12 cellular contexts compared by ENCODE assay signal in genomic region chr17:40251576-40251975, GRCh38. TPM values are rescaled to one million over a fixed set of nuclear protein-coding genes. Genes with fewer than 3 reads are reported as not detected.
DNase-seq lines count a peak whose midpoint lies in the region; ATAC-seq and TF ChIP-seq lines count a peak whose summit lies in the region.
"Had no signal": no experiment of that assay in that cellular context is flagged by ENCODE, and none has a peak within 500 bp of the region (broad histone marks: within the 10 kb centered on the region; RNA-seq: fewer than 3 reads in every experiment).

No MANE protein-coding gene starts in this region.

- H4K91ac ChIP-seq in trophoblast cell (ENCODE audit: low read depth, low read length): no peak overlapping the region

- no peak overlapping the region for H2AK5ac ChIP-seq in trophoblast cell (ENCODE audit: low read length)

- H3K4me2 ChIP-seq in PC-3 (ENCODE audit: low read length) (peak overlapping the region; percentile 31), trophoblast cell (ENCODE audit: low read length) (no peak overlapping the region)

- CTCF ChIA-PET in PC-3 (lab: Charles Lee): no interaction called here

- no peak overlapping the region for H3K18ac ChIP-seq in trophoblast cell (ENCODE audit: low read length)

- H3K27ac ChIP-seq in PC-3 (ENCODE audit: low read length) (peak overlapping the region; percentile 68), epithelial cell of prostate (peak overlapping the region; percentile 25), trophoblast cell (ENCODE audit: low read depth, low read length) (no peak overlapping the region)

- intact Hi-C loops in PC-3 (cut with micrococcal nuclease) (no loop called here), CD14-positive monocyte (cut with micrococcal nuclease) (no loop called here)

- H3K4me1 Mint-ChIP-seq in CD14-positive monocyte: peaks cover 18% of the 10 kb centered on the region

- TF ChIP-seq CTCF in PC-3 (conservative IDR thresholded peaks at IDR 0.05; ENCODE audit: low read depth, low read length): no peak
- TF ChIP-seq CTCF in CD14-positive monocyte (IDR thresholded peaks at IDR 0.05): no peak

- BruUV-seq in PC-3 (replicated peaks; lab: Mats Ljungman, UMichigan): no TSS peak

- H3K4me3 ChIP-seq in PC-3 (ENCODE audit: low read length) (no peak overlapping the region), trophoblast cell (ENCODE audit: low read depth, low read length) (no peak overlapping the region)

- H3K27ac Mint-ChIP-seq in CD14-positive monocyte: no peak overlapping the region
- H3K27ac Mint-ChIP-seq: activated CD4-positive, alpha-beta memory T cell treated with anti-CD3 and anti-CD28 coated beads for 36 hours had no signal

- DNase-seq in Daoy (ENCODE audit: low read depth) (peak; percentile 76), PC-3 (peak; percentile 89), epithelial cell of prostate (ENCODE audit: low read depth, low spot score) (peak; percentile 16), trophoblast cell (no peak), NOMO-1 treated with DMSO at 0.1 percent for 48 hours (lab: John Stamatoyannopoulos, UW; ENCODE audit: unreplicated experiment) (no peak), CD14-positive monocyte (ENCODE audit: low spot score) (no peak)
- no peak for DNase-seq in activated CD8-positive, alpha-beta memory T cell treated with anti-CD3 and anti-CD28 coated beads, Interleukin-2, amount 50 U/mL, for 4 hours
- DNase-seq: activated CD4-positive, alpha-beta memory T cell treated with anti-CD3 and anti-CD28 coated beads for 36 hours; H7; NCI-H2081 treated with DMSO at 0.1 percent for 48 hours; retina had no signal

- no peak overlapping the region for H3K4me3 Mint-ChIP-seq in CD14-positive monocyte
- H3K4me3 Mint-ChIP-seq: activated CD4-positive, alpha-beta memory T cell treated with anti-CD3 and anti-CD28 coated beads for 36 hours had no signal

- H3F3A ChIP-seq in PC-3 (ENCODE audit: low read length, unreplicated experiment): no peaks in the 10 kb centered on the region

- H3K14ac ChIP-seq in trophoblast cell (ENCODE audit: low read length): no peak overlapping the region

- H3K79me2 ChIP-seq in PC-3 (ENCODE audit: low read length): peaks cover 59% of the 10 kb centered on the region
- H3K79me2 ChIP-seq in trophoblast cell (ENCODE audit: control insufficient read depth, insufficient read depth, low read length, poor library complexity): no peaks in the 10 kb centered on the region

- H3K9me3 ChIP-seq in PC-3 (ENCODE audit: low read length) (no peaks in the 10 kb centered on the region), trophoblast cell (ENCODE audit: insufficient read depth, low read depth, low read length) (no peaks in the 10 kb centered on the region)

- no peak overlapping the region for H4K12ac ChIP-seq in trophoblast cell (ENCODE audit: low read depth, low read length)

- H3K36me3 Mint-ChIP-seq in CD14-positive monocyte: peaks cover 4 to 18% of the 10 kb centered on the region in 2 donors

- H4K8ac ChIP-seq in trophoblast cell (ENCODE audit: low read depth, low read length): no peak overlapping the region

- H3K9ac ChIP-seq in PC-3 (ENCODE audit: low read length) (no peak overlapping the region), trophoblast cell (ENCODE audit: low read length) (no peak overlapping the region)

- H3K79me1 ChIP-seq in trophoblast cell (ENCODE audit: low read length): no peaks in the 10 kb centered on the region

- H2BK5ac ChIP-seq in trophoblast cell (ENCODE audit: low read depth, low read length, poor library complexity): no peak overlapping the region

- H3K4me1 ChIP-seq in PC-3 (ENCODE audit: insufficient read depth, low read length): peaks cover 13% of the 10 kb centered on the region
- peaks cover 3 to 4% of the 10 kb centered on the region in 2 experiments for H3K4me1 ChIP-seq in trophoblast cell (ENCODE audit: control insufficient read depth in 1 of 2, insufficient read depth in 2 of 2, low read length in 2 of 2)

- H3K36me3 ChIP-seq in PC-3 (ENCODE audit: low read depth, low read length) (no peaks in the 10 kb centered on the region), trophoblast cell (ENCODE audit: control insufficient read depth in 1 of 2, insufficient read depth in 2 of 2, low read length in 2 of 2) (peaks cover 2% of the 10 kb centered on the region in 2 experiments)

- H3K4ac ChIP-seq in trophoblast cell (ENCODE audit: low read depth, low read length): peak overlapping the region; percentile 55

- H2BK12ac ChIP-seq in trophoblast cell (ENCODE audit: low read length): no peak overlapping the region

- peaks cover 4% of the 10 kb centered on the region; the same call in 1 of the 2 replicates for H4K20me1 ChIP-seq in PC-3 (ENCODE audit: low read length)

- no peaks in the 10 kb centered on the region for H3K27me3 Mint-ChIP-seq in CD14-positive monocyte (ENCODE audit: low read depth in 3 of 3)
- H3K27me3 Mint-ChIP-seq: activated CD4-positive, alpha-beta memory T cell treated with anti-CD3 and anti-CD28 coated beads for 36 hours had no signal

- H3K9me2 ChIP-seq in PC-3 (replicated peaks; ENCODE audit: low read length): no peaks in the 10 kb centered on the region

- ATAC-seq in PC-3 (peak; percentile 99), GM21786 (IDR thresholded peaks at IDR 0.05; ENCODE audit: unreplicated experiment) (no peak)

- no peak overlapping the region for H2BK120ac ChIP-seq in trophoblast cell (ENCODE audit: insufficient read depth, low read length, poor library complexity)

- H3K9me3 Mint-ChIP-seq in CD14-positive monocyte: no peaks in the 10 kb centered on the region
- H3K9me3 Mint-ChIP-seq: activated CD4-positive, alpha-beta memory T cell treated with anti-CD3 and anti-CD28 coated beads for 36 hours had no signal

- H3K23ac ChIP-seq in trophoblast cell (ENCODE audit: low read length): no peak overlapping the region

- H2AFZ ChIP-seq in PC-3 (ENCODE audit: low read length) (no peak overlapping the region), trophoblast cell (ENCODE audit: insufficient read depth, low read length, poor library complexity) (no peak overlapping the region)

- POLR2A ChIA-PET in PC-3 (lab: Charles Lee; ENCODE audit: unreplicated experiment): no interaction called here

- H3K27me3 ChIP-seq in PC-3 (ENCODE audit: low read length): no peaks in the 10 kb centered on the region
- no peaks in the 10 kb centered on the region for H3K27me3 ChIP-seq in trophoblast cell (ENCODE audit: insufficient read depth, low read length)

RNA-seq across cellular contexts. Expression of gene WIPF2, which starts 32.5 kb away (rescaled TPM):
- total RNA-seq in Daoy (2014; rRNA removed; shearing (Covaris generic)): 4.9 and 6.3 TPM in 2 replicates
- 6.0 and 12.1 TPM in 2 replicates for total RNA-seq in PC-3 (2014; rRNA removed)
- 31.9 and 33.3 TPM in 2 replicates for polyA plus RNA-seq in trophoblast cell (2013)
- 1 to 10 TPM; 5.2 to 9.7 TPM for polyA plus RNA-seq in CD14-positive monocyte

RNA-seq across cellular contexts. Expression of gene CDC6, which starts 36.1 kb away (rescaled TPM):
- 124 and 145 TPM in 2 replicates for total RNA-seq in Daoy (2014; rRNA removed; shearing (Covaris generic))
- total RNA-seq in PC-3 (2014; rRNA removed): 48.9 and 58.3 TPM in 2 replicates
- polyA plus RNA-seq in trophoblast cell (2013): 90.5 and 96.3 TPM in 2 replicates
- under 1 TPM in 1 of 2 donors, not detected in 1; 0.11 TPM for polyA plus RNA-seq in CD14-positive monocyte

RNA-seq across cellular contexts. Expression of gene RARA, which starts 57.4 kb away (rescaled TPM):
- 15.6 and 19.9 TPM in 2 replicates for total RNA-seq in Daoy (2014; rRNA removed; shearing (Covaris generic))
- total RNA-seq in PC-3 (2014; rRNA removed): 19.6 and 23.8 TPM in 2 replicates
- 15.0 and 15.5 TPM in 2 replicates for polyA plus RNA-seq in trophoblast cell (2013)
- 10 to 100 TPM; 14.9 to 29.4 TPM for polyA plus RNA-seq in CD14-positive monocyte

Comparison
In these comparisons a context has a peak if more than half of its experiments do, and no peak if none do; other contexts are left out.
1. DNase-seq: peak in Daoy (single experiment), PC-3 (single experiment) and epithelial cell of prostate (single experiment); none in trophoblast cell (0 of 2), NOMO-1 treated with DMSO at 0.1 percent for 48 hours (single experiment), CD14-positive monocyte (single experiment) and activated CD8-positive, alpha-beta memory T cell treated with anti-CD3 and anti-CD28 coated beads, Interleukin-2, amount 50 U/mL, for 4 hours (single experiment).